16 cellular contexts compared by ENCODE assay signal in the genomic region with DNA sequence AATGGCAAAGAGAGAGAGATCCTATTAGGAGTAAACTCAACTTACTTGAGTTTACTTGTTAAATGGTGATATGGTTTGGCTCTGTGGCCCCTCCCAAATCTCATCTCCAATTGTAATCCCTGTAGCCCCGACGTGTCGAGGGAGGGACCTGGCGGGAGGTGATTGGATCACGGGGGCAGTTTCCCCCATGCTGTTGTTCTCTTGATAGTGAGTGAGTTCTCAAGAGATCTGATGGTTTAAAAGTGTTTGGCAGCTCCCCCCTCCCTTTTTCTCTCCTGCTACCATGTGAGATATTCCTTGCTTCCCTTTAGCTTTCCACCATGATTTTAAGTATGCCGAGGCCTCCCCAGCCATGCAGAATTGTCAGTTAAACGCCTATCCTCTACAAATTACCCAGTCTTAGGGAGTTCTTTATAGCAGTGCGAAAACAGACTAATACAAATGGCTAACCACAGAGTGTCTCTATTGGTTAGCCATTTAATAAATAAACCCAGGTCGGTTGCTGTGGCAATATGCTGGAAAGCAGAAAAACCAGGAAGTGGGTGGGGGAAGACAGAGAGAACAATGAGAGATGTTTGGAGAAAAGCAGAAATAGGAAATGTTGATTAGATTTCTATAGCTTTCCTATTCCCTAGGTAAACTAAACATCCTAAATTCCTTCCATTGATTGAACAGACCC.
DNase-seq lines count a peak whose midpoint lies in the region; ATAC-seq and TF ChIP-seq lines count a peak whose summit lies in the region.
"Had no signal": no experiment of that assay in that cellular context is flagged by ENCODE, and none has a peak within 500 bp of the region (broad histone marks: within the 10 kb centered on the region; RNA-seq: fewer than 3 reads in every experiment).

No MANE protein-coding gene starts in this region.

- peak overlapping the region; percentile 63 for H3K27ac ChIP-seq in HL-60 (replicated peaks)
- no peak overlapping the region for H3K27ac ChIP-seq in WERI-Rb-1
- H3K27ac ChIP-seq: BLaER1 had no signal

- H3K27ac Mint-ChIP-seq in dendritic cell treated with granulocyte-macrophage colony-stimulating factor and Interleukin-4, amounts not matched to agents 40 ng/mL and 50 ng/mL, for 4 days = peak overlapping the region; percentile 75
- H3K27ac Mint-ChIP-seq in nephron = peak overlapping the region; percentile 95 to 99 (median 98)
- H3K27ac Mint-ChIP-seq: natural killer cell treated with Interleukin-12 subunit alpha and Interleukin-12 subunit beta and Interleukin-15 and Interleukin-18, amount 100 ng/mL, for 72 hours; T-cell; type B pancreatic cell had no signal

- H3K36me3 Mint-ChIP-seq in dendritic cell treated with granulocyte-macrophage colony-stimulating factor and Interleukin-4, amounts not matched to agents 40 ng/mL and 50 ng/mL, for 4 days (ENCODE audit: low read depth) = peaks cover 13% of the 10 kb centered on the region
- no peaks in the 10 kb centered on the region for H3K36me3 Mint-ChIP-seq in nephron (ENCODE audit: low read depth)
- H3K36me3 Mint-ChIP-seq: T-cell, type B pancreatic cell had no signal

- TF ChIP-seq CTCF in HL-60 (IDR thresholded peaks at IDR 0.05; ENCODE audit: insufficient read depth, low read length) (no peak), nephron (IDR thresholded peaks at IDR 0.05; ENCODE audit: unreplicated experiment in 3 of 3) (no peak), WERI-Rb-1 (IDR thresholded peaks at IDR 0.05; ENCODE audit: low read depth, low read length) (no peak)

- no peak overlapping the region for H3K4me3 Mint-ChIP-seq in dendritic cell treated with granulocyte-macrophage colony-stimulating factor and Interleukin-4, amounts not matched to agents 40 ng/mL and 50 ng/mL, for 4 days
- H3K4me3 Mint-ChIP-seq in nephron = peak overlapping the region in 1 of 3 experiments; percentile 52
- H3K4me3 Mint-ChIP-seq: central memory CD8-positive, alpha-beta T cell; natural killer cell treated with Interleukin-12 subunit alpha and Interleukin-12 subunit beta and Interleukin-15 and Interleukin-18, amount 100 ng/mL, for 72 hours; T-cell had no signal

- H3K27me3 ChIP-seq in HL-60 (ENCODE audit: insufficient read depth, poor library complexity, severe bottlenecking) = no peaks in the 10 kb centered on the region
- no peaks in the 10 kb centered on the region for H3K27me3 ChIP-seq in WERI-Rb-1 (ENCODE audit: insufficient read depth, low read depth, severe bottlenecking)
- H3K27me3 ChIP-seq: BLaER1 had no signal

- intact Hi-C loops in dendritic cell treated with granulocyte-macrophage colony-stimulating factor and Interleukin-4, amounts not matched to agents 40 ng/mL and 50 ng/mL, for 4 days (cut with micrococcal nuclease) = no loop called here

- H3K27me3 Mint-ChIP-seq in dendritic cell treated with granulocyte-macrophage colony-stimulating factor and Interleukin-4, amounts not matched to agents 40 ng/mL and 50 ng/mL, for 4 days = no peaks in the 10 kb centered on the region
- H3K27me3 Mint-ChIP-seq in nephron (ENCODE audit: low read depth) = no peaks in the 10 kb centered on the region
- H3K27me3 Mint-ChIP-seq: central memory CD8-positive, alpha-beta T cell; T-cell; type B pancreatic cell had no signal

- no peak for ATAC-seq in GM19397 (IDR thresholded peaks at IDR 0.05; ENCODE audit: unreplicated experiment)
- ATAC-seq: natural killer cell treated with Interleukin-12 subunit alpha and Interleukin-12 subunit beta and Interleukin-15 and Interleukin-18, amount 100 ng/mL, for 72 hours; T-cell had no signal

- DNase-seq in HL-60 (ENCODE audit: low read depth in 1 of 2, low spot score in 1 of 2) = peak in 1 of 2 experiments; percentile 77
- DNase-seq in NCI-H146 treated with DMSO at 0.1 percent for 48 hours (lab: John Stamatoyannopoulos, UW; ENCODE audit: unreplicated experiment) = peak; percentile 74
- DNase-seq in GM03348 (ENCODE audit: low spot score) = no peak
- DNase-seq in WERI-Rb-1 = no peak
- DNase-seq: NCI-H2029; NCI-H524 treated with DMSO at 0.1 percent for 48 hours; RPMI8226; stimulated activated naive CD4-positive, alpha-beta T cell; T-cell had no signal

- H3K9me3 ChIP-seq in WERI-Rb-1 (ENCODE audit: severe bottlenecking) = no peaks in the 10 kb centered on the region
- H3K9me3 ChIP-seq: BLaER1 had no signal

- no peak overlapping the region for H3K4me3 ChIP-seq in HL-60 (replicated peaks; ENCODE audit: insufficient read depth, low read length)
- H3K4me3 ChIP-seq in WERI-Rb-1 (ENCODE audit: low read depth, low read length) = no peak overlapping the region
- H3K4me3 ChIP-seq: BLaER1 had no signal

- peaks cover 19% of the 10 kb centered on the region for H3K4me1 Mint-ChIP-seq in dendritic cell treated with granulocyte-macrophage colony-stimulating factor and Interleukin-4, amounts not matched to agents 40 ng/mL and 50 ng/mL, for 4 days (ENCODE audit: low read depth)
- peaks cover 22% of the 10 kb centered on the region for H3K4me1 Mint-ChIP-seq in nephron

- H3K9me3 Mint-ChIP-seq in dendritic cell treated with granulocyte-macrophage colony-stimulating factor and Interleukin-4, amounts not matched to agents 40 ng/mL and 50 ng/mL, for 4 days = no peaks in the 10 kb centered on the region
- H3K9me3 Mint-ChIP-seq in nephron = no peaks in the 10 kb centered on the region
- H3K9me3 Mint-ChIP-seq: central memory CD8-positive, alpha-beta T cell; T-cell; type B pancreatic cell had no signal

- H3K36me3 ChIP-seq in WERI-Rb-1 = no peaks in the 10 kb centered on the region
- H3K36me3 ChIP-seq: BLaER1 had no signal
